Comparison of ENCODE assay signal across 35 cellular contexts in the genomic region with DNA sequence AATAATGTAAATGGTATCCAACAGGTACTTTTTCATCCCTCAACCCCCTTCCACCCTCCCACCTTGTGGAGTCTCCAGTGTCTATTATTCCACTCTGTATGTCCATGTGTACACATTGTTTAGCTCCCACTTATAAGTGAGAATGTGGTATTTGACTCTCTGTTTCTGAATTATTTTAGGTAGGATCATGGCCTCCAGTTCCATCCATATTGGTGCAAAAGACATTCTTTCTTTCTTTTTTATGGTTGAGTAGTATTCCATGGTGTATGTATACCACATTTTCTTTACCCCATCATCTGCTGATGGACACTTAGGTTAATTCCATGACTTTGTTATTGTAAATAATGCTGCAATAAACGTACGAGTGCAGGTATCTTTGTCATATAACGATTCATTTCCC. TPM values are rescaled to one million over a fixed set of nuclear protein-coding genes. Genes with fewer than 3 reads are reported as not detected.
"Had no signal": no experiment of that assay in that cellular context is flagged by ENCODE, and none has a peak within 500 bp of the region (broad histone marks: within the 10 kb centered on the region; RNA-seq: fewer than 3 reads in every experiment).

No MANE protein-coding gene starts in this region.

- H3K36me3 Mint-ChIP-seq: activated naive CD4-positive, alpha-beta T cell treated with anti-CD3 and anti-CD28 coated beads, Interleukin-2, amount 50 U/mL, for 24 hours; activated naive CD8-positive, alpha-beta T cell; T-cell had no signal

- H3K9me3 Mint-ChIP-seq: activated B cell treated with CpG ODN at 0.5 μM for 24 hours; activated CD8-positive, alpha-beta T cell treated with anti-CD3 and anti-CD28 coated beads for 36 hours; activated naive CD4-positive, alpha-beta T cell treated with anti-CD3 and anti-CD28 coated beads, Interleukin-2, amount 50 U/mL, for 24 hours; activated naive CD8-positive, alpha-beta T cell treated with anti-CD3 and anti-CD28 coated beads, Interleukin-2, amount 50 U/mL, for 24 hours; activated T-cell treated with anti-CD3 and anti-CD28 coated beads, Interleukin-2, amount 50 U/mL, for 4 hours; activated T-cell treated with anti-CD3 and anti-CD28 coated beads, Interleukin-2, amount 50 U/mL, for 72 hours; activated T-helper 1 cell treated with anti-CD3 and anti-CD28 coated beads, Interleukin-12 subunit alpha, Interleukin-12 subunit beta, Interleukin-2, Interleukin-4 antibody, amounts not matched to agents 30 ng/mL and 10 ng/mL and 1 ng/mL, durations not matched to agents 14 hours and 24 hours and 36 hours; T-cell had no signal

- DNase-seq: activated B cell treated with CpG ODN at 0.5 μM for 24 hours; activated CD4-positive, alpha-beta T cell treated with anti-CD3 and anti-CD28 coated beads for 4 hours; activated CD4-positive, alpha-beta T cell treated with anti-CD3 and anti-CD28 coated beads, Interleukin-2, amount 10 ng/mL, durations not matched to agents 24 days and 14 days; activated CD4-positive, alpha-beta T cell treated with anti-CD3 and anti-CD28 coated beads, Interleukin-2, amount 50 U/mL, for 1 hour; activated CD4-positive, alpha-beta T cell treated with anti-CD3 and anti-CD28 coated beads, Interleukin-2, amount 50 U/mL, for 4 hours; activated CD4-positive, CD25-positive, alpha-beta regulatory T cell treated with anti-CD3 and anti-CD28 coated beads, Interleukin-2, amount 50 U/mL, for 72 hours; activated CD8-positive, alpha-beta memory T cell treated with anti-CD3 and anti-CD28 coated beads, Interleukin-2, amount 50 U/mL, for 4 hours; activated CD8-positive, alpha-beta T cell treated with anti-CD3 and anti-CD28 coated beads for 36 hours; activated effector memory CD4-positive, alpha-beta T cell treated with Interleukin-2 at 50 U/mL for 16 hours; activated gamma-delta T cell; activated naive CD4-positive, alpha-beta T cell treated with anti-CD3 and anti-CD28 coated beads, Interleukin-2, amount 10 ng/mL, durations not matched to agents 7 days and 5 days; activated naive CD4-positive, alpha-beta T cell treated with Interleukin-2 at 50 U/mL for 16 hours; activated naive CD8-positive, alpha-beta T cell treated with anti-CD3 and anti-CD28 coated beads, Interleukin-2, amount 10 ng/mL, durations not matched to agents 7 days and 5 days; activated naive CD8-positive, alpha-beta T cell treated with anti-CD3 and anti-CD28 coated beads, Interleukin-2, amount 50 U/mL, for 24 hours; activated T-cell treated with anti-CD3 and anti-CD28 coated beads for 4 hours; activated T-cell treated with anti-CD3 and anti-CD28 coated beads, Interleukin-2, amount 50 U/mL, for 1 hour; activated T-cell treated with anti-CD3 and anti-CD28 coated beads, Interleukin-2, amount 50 U/mL, for 4 hours; activated T-cell treated with anti-CD3 and anti-CD28 coated beads, Interleukin-2, amount 50 U/mL, for 72 hours; amygdala; anterior cingulate cortex; body of pancreas; brain microvascular endothelial cell; central memory CD4-positive, alpha-beta T cell; T-cell; T-helper 2 cell; T-helper 9 cell had no signal

- H3K27ac Mint-ChIP-seq: activated B cell treated with CpG ODN at 0.5 μM for 24 hours; activated CD4-positive, alpha-beta T cell treated with anti-CD3 and anti-CD28 coated beads, Interleukin-2, amount 10 ng/mL, durations not matched to agents 24 days and 14 days; activated CD8-positive, alpha-beta T cell treated with anti-CD3 and anti-CD28 coated beads for 36 hours; activated naive CD4-positive, alpha-beta T cell treated with anti-CD3 and anti-CD28 coated beads, Interleukin-2, amount 10 ng/mL, durations not matched to agents 7 days and 5 days; activated naive CD4-positive, alpha-beta T cell treated with anti-CD3 and anti-CD28 coated beads, Interleukin-2, amount 50 U/mL, for 24 hours; activated naive CD8-positive, alpha-beta T cell; activated naive CD8-positive, alpha-beta T cell treated with anti-CD3 and anti-CD28 coated beads, Interleukin-2, amount 10 ng/mL, durations not matched to agents 7 days and 5 days; activated naive CD8-positive, alpha-beta T cell treated with anti-CD3 and anti-CD28 coated beads, Interleukin-2, amount 50 U/mL, for 24 hours; activated T-helper 1 cell treated with anti-CD3 and anti-CD28 coated beads, Interleukin-12 subunit alpha, Interleukin-12 subunit beta, Interleukin-2, Interleukin-4 antibody, amounts not matched to agents 30 ng/mL and 10 ng/mL and 1 ng/mL, durations not matched to agents 14 hours and 24 hours and 36 hours; activated T-helper 2 cell treated with anti-CD3 and anti-CD28 coated beads, Interferon-gamma antibody, Interleukin-2, Interleukin-4, amounts not matched to agents 10 μg/mL and 5 μg/mL and 100 μg/mL, durations not matched to agents 14 hours and 24 hours and 36 hours had no signal

- H3K27me3 Mint-ChIP-seq: activated B cell treated with CpG ODN at 0.5 μM for 24 hours; activated CD4-positive, alpha-beta T cell treated with anti-CD3 and anti-CD28 coated beads, Interleukin-2, amount 10 ng/mL, durations not matched to agents 24 days and 14 days; activated CD8-positive, alpha-beta T cell treated with anti-CD3 and anti-CD28 coated beads for 36 hours; activated naive CD4-positive, alpha-beta T cell treated with anti-CD3 and anti-CD28 coated beads, Interleukin-2, amount 50 U/mL, for 24 hours; activated naive CD8-positive, alpha-beta T cell; activated naive CD8-positive, alpha-beta T cell treated with anti-CD3 and anti-CD28 coated beads, Interleukin-2, amount 50 U/mL, for 24 hours; T-cell had no signal

- ATAC-seq: activated CD8-positive, alpha-beta T cell treated with anti-CD3 and anti-CD28 coated beads for 36 hours; activated naive CD8-positive, alpha-beta T cell treated with anti-CD3 and anti-CD28 coated beads, Interleukin-2, amount 50 U/mL, for 24 hours; activated T-cell treated with anti-CD3 and anti-CD28 coated beads, Interleukin-2, amount 50 U/mL, for 4 hours; activated T-cell treated with anti-CD3 and anti-CD28 coated beads, Interleukin-2, amount 50 U/mL, for 72 hours; body of pancreas; T-cell had no signal

- H3K4me3 Mint-ChIP-seq: activated B cell treated with CpG ODN at 0.5 μM for 24 hours; activated CD4-positive, alpha-beta T cell treated with anti-CD3 and anti-CD28 coated beads, Interleukin-2, amount 10 ng/mL, durations not matched to agents 24 days and 14 days; activated CD8-positive, alpha-beta T cell treated with anti-CD3 and anti-CD28 coated beads for 36 hours; activated naive CD4-positive, alpha-beta T cell treated with anti-CD3 and anti-CD28 coated beads, Interleukin-2, amount 10 ng/mL, durations not matched to agents 7 days and 5 days; activated naive CD4-positive, alpha-beta T cell treated with anti-CD3 and anti-CD28 coated beads, Interleukin-2, amount 50 U/mL, for 24 hours; activated naive CD8-positive, alpha-beta T cell; activated naive CD8-positive, alpha-beta T cell treated with anti-CD3 and anti-CD28 coated beads, Interleukin-2, amount 10 ng/mL, durations not matched to agents 7 days and 5 days; activated naive CD8-positive, alpha-beta T cell treated with anti-CD3 and anti-CD28 coated beads, Interleukin-2, amount 50 U/mL, for 24 hours; activated T-cell treated with anti-CD3 and anti-CD28 coated beads, Interleukin-2, amount 50 U/mL, for 4 hours; activated T-cell treated with anti-CD3 and anti-CD28 coated beads, Interleukin-2, amount 50 U/mL, for 72 hours; activated T-helper 1 cell treated with anti-CD3 and anti-CD28 coated beads, Interleukin-12 subunit alpha, Interleukin-12 subunit beta, Interleukin-2, Interleukin-4 antibody, amounts not matched to agents 30 ng/mL and 10 ng/mL and 1 ng/mL, durations not matched to agents 14 hours and 24 hours and 36 hours; T-cell; T-helper 2 cell treated with Interferon-gamma antibody and Interleukin-4, amounts not matched to agents 5 μg/mL and 100 μg/mL, for 36 hours had no signal

RNA-seq across cellular contexts. Expression of gene PRND, which starts 58.2 kb away (rescaled TPM):
- total RNA-seq: activated B cell treated with CpG ODN at 0.5 μM for 24 hours; activated CD4-positive, alpha-beta T cell treated with anti-CD3 and anti-CD28 coated beads, Interleukin-2, amount 10 ng/mL, durations not matched to agents 24 days and 14 days; activated CD8-positive, alpha-beta memory T cell treated with anti-CD3 and anti-CD28 coated beads for 36 hours; activated CD8-positive, alpha-beta T cell treated with anti-CD3 and anti-CD28 coated beads for 36 hours; activated naive CD8-positive, alpha-beta T cell treated with anti-CD3 and anti-CD28 coated beads, Interleukin-2, amount 10 ng/mL, durations not matched to agents 7 days and 5 days; activated T-cell treated with anti-CD3 and anti-CD28 coated beads, Interleukin-2, amount 50 U/mL, for 4 hours; activated T-cell treated with anti-CD3 and anti-CD28 coated beads, Interleukin-2, amount 50 U/mL, for 72 hours; activated T-helper 1 cell treated with anti-CD3 and anti-CD28 coated beads, Interleukin-12 subunit alpha, Interleukin-12 subunit beta, Interleukin-2, Interleukin-4 antibody, amounts not matched to agents 30 ng/mL and 10 ng/mL and 1 ng/mL, durations not matched to agents 14 hours and 24 hours and 36 hours; activated T-helper 2 cell treated with anti-CD3 and anti-CD28 coated beads, Interferon-gamma antibody, Interleukin-2, Interleukin-4, amounts not matched to agents 10 μg/mL and 5 μg/mL and 100 μg/mL, durations not matched to agents 14 hours and 24 hours and 36 hours; ascending aorta; body of pancreas; breast epithelium; T-cell; T-helper 1 cell treated with Interleukin-12 subunit alpha and Interleukin-12 subunit beta and Interleukin-4 antibody, amounts not matched to agents 30 ng/mL and 1 ng/mL, for 36 hours had no signal
